In genomic region chr2:207503234-207503633, GRCh38 we compare ENCODE assay signal across 10 cellular contexts. TPM values are rescaled to one million over a fixed set of nuclear protein-coding genes. Genes with fewer than 3 reads are reported as not detected.
DNase-seq lines count a peak whose midpoint lies in the region; ATAC-seq and TF ChIP-seq lines count a peak whose summit lies in the region.
"Had no signal": no experiment of that assay in that cellular context is flagged by ENCODE, and none has a peak within 500 bp of the region (broad histone marks: within the 10 kb centered on the region; RNA-seq: fewer than 3 reads in every experiment).

No MANE protein-coding gene starts in this region.

- ATAC-seq in GM19452 (IDR thresholded peaks at IDR 0.05; ENCODE audit: unreplicated experiment) (peak; percentile 60), HG03439 (IDR thresholded peaks at IDR 0.05; ENCODE audit: unreplicated experiment) (peak; percentile 66)

- peaks cover 21% of the 10 kb centered on the region for H3K4me1 Mint-ChIP-seq in Calu3 (ENCODE audit: low read depth, unreplicated experiment)

- H3K27me3 Mint-ChIP-seq in Calu3 (ENCODE audit: unreplicated experiment), result no peaks in the 10 kb centered on the region

- no peaks in the 10 kb centered on the region for H3K9me3 Mint-ChIP-seq in Calu3 (ENCODE audit: low read depth, unreplicated experiment)

- BruUV-seq in Calu3 (replicated peaks; lab: Mats Ljungman, UMichigan), result no TSS peak

- TF ChIP-seq CTCF in AG10803 (conservative IDR thresholded peaks at IDR 0.05; ENCODE audit: low read length) (no peak), Calu3 (IDR thresholded peaks at IDR 0.05; ENCODE audit: unreplicated experiment) (no peak)

- CTCF ChIA-PET in Calu3 (lab: Charles Lee), result interaction anchor here (0.6 kb wide), 1 partner anchor 180 kb away, joined by 3 read pairs; no protein-coding TSS in a partner anchor

- no peak overlapping the region for H3K27ac Mint-ChIP-seq in Calu3 (ENCODE audit: unreplicated experiment)

- peak; percentile 70 for DNase-seq in AG10803 (ENCODE audit: low read depth)
- DNase-seq in globus pallidus (ENCODE audit: low spot score), result peak; percentile 43
- no peak for DNase-seq in D341Med (ENCODE audit: low spot score)
- no peak for DNase-seq in NCI-H2107 treated with DMSO at 0.1 percent for 48 hours (lab: John Stamatoyannopoulos, UW; ENCODE audit: unreplicated experiment)
- no peak for DNase-seq in Calu3
- DNase-seq in NCI-H748 (lab: John Stamatoyannopoulos, UW; ENCODE audit: unreplicated experiment), result no peak
- DNase-seq: DND-41, esophagus squamous epithelium had no signal

- no peaks in the 10 kb centered on the region for H3K36me3 Mint-ChIP-seq in Calu3 (ENCODE audit: insufficient read depth, unreplicated experiment)

- H3K4me3 ChIP-seq in AG10803 (ENCODE audit: low read length), result no peak overlapping the region
- H3K4me3 ChIP-seq: esophagus squamous epithelium had no signal

- intact Hi-C loops in Calu3 (cut with micrococcal nuclease; ENCODE audit: unreplicated experiment), result no loop called here

- no peak overlapping the region for H3K4me3 Mint-ChIP-seq in Calu3 (ENCODE audit: low read depth, unreplicated experiment)

RNA-seq across cellular contexts. Expression of gene CREB1, which starts 26.5 kb away (rescaled TPM):
- 81.4 and 81.6 TPM in 2 replicates for total RNA-seq in Calu3 (2022)

Comparison
In these comparisons a context has a peak if more than half of its experiments do, and no peak if none do; other contexts are left out.
1. DNase-seq: peak in AG10803 (single experiment) and globus pallidus (single experiment); none in D341Med (single experiment), NCI-H2107 treated with DMSO at 0.1 percent for 48 hours (single experiment), Calu3 (single experiment) and NCI-H748 (single experiment).